In genomic region chrX:873016-873415, GRCh38 we compare ENCODE assay signal across 29 cellular contexts.
"Had no signal": no experiment of that assay in that cellular context is flagged by ENCODE, and none has a peak within 500 bp of the region (broad histone marks: within the 10 kb centered on the region; RNA-seq: fewer than 3 reads in every experiment).

No MANE protein-coding gene starts in this region.

- FAIRE-seq: urothelium cell line had no signal

- H3K4me3 ChIP-seq: stomach, suprapubic skin, testis, thoracic aorta, thyroid gland, tibial artery, tibial nerve, transverse colon, upper lobe of left lung, upper lobe of right lung, uterus, vagina had no signal

- H3K9me3 ChIP-seq: testis, thoracic aorta, thyroid gland, transverse colon, upper lobe of right lung, uterus, vagina had no signal

- H3K4me3 Mint-ChIP-seq: stimulated activated effector memory CD8-positive, alpha-beta T cell treated with anti-CD3 and anti-CD28 coated beads, Interleukin-12 subunit alpha, Interleukin-12 subunit beta, amount 100 ng/mL, for 72 hours; stimulated activated memory B cell treated with anti-CD40 and anti-IgM and Interleukin-4, amounts not matched to agents 10 μg/mL and 1 μg/mL and 100 μg/mL, for 72 hours; stimulated activated naive B cell treated with anti-CD40 and anti-IgM and Interleukin-4, amounts not matched to agents 10 μg/mL and 1 μg/mL and 100 μg/mL, for 72 hours; stimulated activated naive CD8-positive, alpha-beta T cell treated with anti-CD3 and anti-CD28 coated beads, Interleukin-15, amount 100 ng/mL, for 72 hours; stimulated activated naive CD8-positive, alpha-beta T cell treated with anti-CD3 and anti-CD28 coated beads, Interleukin-15, Interleukin-2, amounts not matched to agents 100 ng/mL and 50 ng/mL, for 24 hours; type B pancreatic cell had no signal

- H3K27ac ChIP-seq: stomach, suprapubic skin, testis, thoracic aorta, thyroid gland, tibial artery, tibial nerve, transverse colon, upper lobe of left lung, upper lobe of right lung, uterus, vagina had no signal

- H3K9me3 Mint-ChIP-seq: type B pancreatic cell had no signal

- H3K4me1 Mint-ChIP-seq: stimulated activated effector memory CD8-positive, alpha-beta T cell treated with anti-CD3 and anti-CD28 coated beads, Interleukin-12 subunit alpha, Interleukin-12 subunit beta, amount 100 ng/mL, for 72 hours; stimulated activated memory B cell treated with anti-CD40 and anti-IgM and Interleukin-4, amounts not matched to agents 10 μg/mL and 1 μg/mL and 100 μg/mL, for 72 hours; stimulated activated naive B cell treated with anti-CD40 and anti-IgM and Interleukin-4, amounts not matched to agents 10 μg/mL and 1 μg/mL and 100 μg/mL, for 72 hours; stimulated activated naive CD8-positive, alpha-beta T cell treated with anti-CD3 and anti-CD28 coated beads, Interleukin-15, amount 100 ng/mL, for 72 hours had no signal

- ATAC-seq: stimulated activated effector memory CD8-positive, alpha-beta T cell treated with anti-CD3 and anti-CD28 coated beads, Interleukin-12 subunit alpha, Interleukin-12 subunit beta, amount 100 ng/mL, for 72 hours; stimulated activated memory B cell treated with anti-CD40 and anti-IgM and Interleukin-4, amounts not matched to agents 10 μg/mL and 1 μg/mL and 100 μg/mL, for 72 hours; stimulated activated naive B cell treated with anti-CD40 and anti-IgM and Interleukin-4, amounts not matched to agents 10 μg/mL and 1 μg/mL and 100 μg/mL, for 72 hours; stimulated activated naive CD8-positive, alpha-beta T cell treated with anti-CD3 and anti-CD28 coated beads, Interleukin-15, amount 100 ng/mL, for 72 hours; stimulated activated naive CD8-positive, alpha-beta T cell treated with anti-CD3 and anti-CD28 coated beads, Interleukin-15, Interleukin-2, amounts not matched to agents 100 U/mL and 50 U/mL, for 24 hours; upper lobe of right lung had no signal

- H3K27ac Mint-ChIP-seq: stimulated activated effector memory CD8-positive, alpha-beta T cell treated with anti-CD3 and anti-CD28 coated beads, Interleukin-12 subunit alpha, Interleukin-12 subunit beta, amount 100 ng/mL, for 72 hours; stimulated activated memory B cell treated with anti-CD40 and anti-IgM and Interleukin-4, amounts not matched to agents 10 μg/mL and 1 μg/mL and 100 μg/mL, for 72 hours; stimulated activated naive B cell treated with anti-CD40 and anti-IgM and Interleukin-4, amounts not matched to agents 10 μg/mL and 1 μg/mL and 100 μg/mL, for 72 hours; stimulated activated naive CD8-positive, alpha-beta T cell treated with anti-CD3 and anti-CD28 coated beads, Interleukin-15, amount 100 ng/mL, for 72 hours; stimulated activated naive CD8-positive, alpha-beta T cell treated with anti-CD3 and anti-CD28 coated beads, Interleukin-15, Interleukin-2, amounts not matched to agents 100 ng/mL and 50 ng/mL, for 24 hours; type B pancreatic cell had no signal

- H3K4me1 ChIP-seq: stomach, suprapubic skin, testis, thyroid gland, tibial artery, tibial nerve, transverse colon, upper lobe of left lung, upper lobe of right lung, uterus, vagina had no signal

- H3K27me3 ChIP-seq: testis, thyroid gland, transverse colon, upper lobe of left lung, upper lobe of right lung, uterus, vagina had no signal

- DNase-seq: stimulated activated CD4-positive, alpha-beta T cell treated with anti-CD3 and anti-CD28 coated beads, Interleukin-2, amount 100 ng/mL, for 48 hours; stimulated activated CD4-positive, alpha-beta T cell treated with anti-CD3 and anti-CD28 coated beads, Interleukin-4, amount 100 ng/mL, for 1 hour; stimulated activated CD4-positive, alpha-beta T cell treated with anti-CD3 and anti-CD28 coated beads, Interleukin-4, amount 100 ng/mL, for 24 hours; stimulated activated CD4-positive, alpha-beta T cell treated with anti-CD3 and anti-CD28 coated beads, Interleukin-4, amount 100 ng/mL, for 4 hours; stimulated activated CD8-positive, alpha-beta memory T cell treated with anti-CD3 and anti-CD28 coated beads, Interleukin-4, amount 100 ng/mL, for 48 hours; stimulated activated naive B cell treated with anti-CD40 and anti-IgM and Interleukin-4, amounts not matched to agents 10 μg/mL and 1 μg/mL and 100 μg/mL, for 72 hours; stimulated activated naive CD4-positive, alpha-beta T cell; stimulated activated naive CD4-positive, alpha-beta T cell treated with Interleukin-2 at 50 U/mL for 16 hours; stimulated activated naive CD8-positive, alpha-beta T cell treated with anti-CD3 and anti-CD28 coated beads, Interleukin-15, amount 100 ng/mL, for 72 hours; stimulated activated naive CD8-positive, alpha-beta T cell treated with anti-CD3 and anti-CD28 coated beads, Interleukin-15, Interleukin-2, amounts not matched to agents 100 U/mL and 50 U/mL, for 24 hours; stomach; substantia nigra; testis; thyroid gland; tibial artery; transverse colon; trophoblast cell; upper lobe of left lung; upper lobe of right lung; uterus had no signal

- H3K36me3 Mint-ChIP-seq: stimulated activated effector memory CD8-positive, alpha-beta T cell treated with anti-CD3 and anti-CD28 coated beads, Interleukin-12 subunit alpha, Interleukin-12 subunit beta, amount 100 ng/mL, for 72 hours; stimulated activated memory B cell treated with anti-CD40 and anti-IgM and Interleukin-4, amounts not matched to agents 10 μg/mL and 1 μg/mL and 100 μg/mL, for 72 hours; stimulated activated naive B cell treated with anti-CD40 and anti-IgM and Interleukin-4, amounts not matched to agents 10 μg/mL and 1 μg/mL and 100 μg/mL, for 72 hours; type B pancreatic cell had no signal

- H3K36me3 ChIP-seq: stomach, suprapubic skin, thoracic aorta, thyroid gland, tibial artery, tibial nerve, transverse colon, upper lobe of left lung, upper lobe of right lung, uterus, vagina had no signal
